In the genomic region with DNA sequence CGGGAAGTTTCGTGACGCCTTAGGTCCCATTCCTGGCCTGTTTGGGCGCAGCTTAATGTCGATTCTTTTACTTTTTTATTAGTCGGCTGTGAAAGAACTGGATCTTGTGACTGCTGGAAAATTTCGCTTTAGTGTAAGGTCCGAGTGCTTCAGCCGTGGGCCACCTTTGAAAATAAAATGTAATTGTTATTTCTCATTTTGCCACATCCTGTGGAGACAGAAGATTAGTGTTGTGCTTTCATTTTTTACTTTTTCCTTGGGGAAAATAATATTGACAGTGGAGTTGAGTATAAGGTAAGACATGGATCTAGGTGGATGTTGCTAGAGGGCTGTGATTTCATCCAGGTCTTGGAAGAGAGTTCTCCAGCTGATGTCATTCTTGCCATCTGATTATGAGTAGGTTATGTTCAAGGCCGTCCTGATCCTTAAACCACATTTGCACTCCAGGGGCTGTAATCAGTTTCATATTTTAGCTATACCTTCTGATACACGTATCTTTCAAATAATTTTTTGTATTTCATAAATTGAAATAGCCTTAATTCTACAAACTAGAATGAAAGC, we compare ENCODE assay signal across 8 cellular contexts. TPM values are rescaled to one million over a fixed set of nuclear protein-coding genes. Genes with fewer than 3 reads are reported as not detected.
A peak's percentile ranks its signal among the peaks of the same experiment; 100 is the strongest.
DNase-seq lines count a peak whose midpoint lies in the region; TF ChIP-seq lines count a peak whose summit lies in the region.

No MANE protein-coding gene starts in this region.

- no peak overlapping the region for H3K23ac ChIP-seq in mesendoderm (ENCODE audit: low read length)

- no peak overlapping the region for H2AK5ac ChIP-seq in mesendoderm (ENCODE audit: low read length)

- no peaks in the 10 kb centered on the region for H3K27me3 ChIP-seq in mesendoderm (ENCODE audit: insufficient read depth, low read length, poor library complexity)

- H2BK5ac ChIP-seq in mesendoderm (ENCODE audit: low read length), result no peak overlapping the region

- no CpG with 5 or more reads among the region's 11 CpGs for WGBS in mesendoderm (ENCODE audit: extremely low coverage, insufficient coverage, low lambda C conversion rate)

- no peak overlapping the region for H4K8ac ChIP-seq in mesendoderm (ENCODE audit: low read depth, low read length)

- DNase-seq in AG20443 (ENCODE audit: low spot score) (peak; percentile 17), LNCaP clone FGC (ENCODE audit: low read depth) (no peak), choroid plexus epithelial cell (ENCODE audit: low read depth) (peak; percentile 53), mesendoderm (peak; percentile 9), DMS153 treated with DMSO at 0.1 percent for 48 hours (lab: John Stamatoyannopoulos, UW; ENCODE audit: unreplicated experiment) (no peak), superior temporal gyrus (ENCODE audit: extremely low spot score) (no peak), NAMALWA (ENCODE audit: low spot score) (no peak), NCI-H510A (lab: John Stamatoyannopoulos, UW) (no peak)

- peak overlapping the region; percentile 34 for H3K18ac ChIP-seq in mesendoderm (ENCODE audit: low read length)

- H3K79me2 ChIP-seq in mesendoderm (ENCODE audit: control insufficient read depth, insufficient read depth, low read length), result peaks cover 33% of the 10 kb centered on the region

- H3K27ac ChIP-seq in mesendoderm (ENCODE audit: low read depth, low read length), result peak overlapping the region; percentile 60

- no peaks in the 10 kb centered on the region for H3K36me3 ChIP-seq in mesendoderm (ENCODE audit: control insufficient read depth, insufficient read depth, low read length)

- no peak overlapping the region for H4K5ac ChIP-seq in mesendoderm (ENCODE audit: low read length)

- peak overlapping the region; percentile 92 for H3K9ac ChIP-seq in mesendoderm (ENCODE audit: low read length)

- peak overlapping the region; percentile 94 for H3K4ac ChIP-seq in mesendoderm (ENCODE audit: low read depth, low read length)

- no peak overlapping the region for H2BK15ac ChIP-seq in mesendoderm (replicated peaks; ENCODE audit: low read depth)

- no peaks in the 10 kb centered on the region for H3K79me1 ChIP-seq in mesendoderm (ENCODE audit: low read length)

- no peak overlapping the region for H2BK120ac ChIP-seq in mesendoderm (ENCODE audit: low read depth, low read length)

- H3K56ac ChIP-seq in mesendoderm (ENCODE audit: low read length), result peak overlapping the region; percentile 99

- TF ChIP-seq CTCF in LNCaP clone FGC (IDR thresholded peaks at IDR 0.05; ENCODE audit: control insufficient read depth, extremely low read depth, insufficient read depth), result no peak
- no peak for TF ChIP-seq CTCF in choroid plexus epithelial cell (conservative IDR thresholded peaks at IDR 0.05; ENCODE audit: low read depth, low read length)

- peak overlapping the region; percentile 91 for H3K4me3 ChIP-seq in LNCaP clone FGC (ENCODE audit: low read depth, low read length)
- peak overlapping the region; percentile 97 for H3K4me3 ChIP-seq in choroid plexus epithelial cell (ENCODE audit: low read depth, low read length)
- peak overlapping the region; percentile 91 for H3K4me3 ChIP-seq in mesendoderm (ENCODE audit: low read length)

- H3K4me2 ChIP-seq in mesendoderm (ENCODE audit: low read length), result peak overlapping the region; percentile 71

- no peaks in the 10 kb centered on the region for H3K4me1 ChIP-seq in mesendoderm (ENCODE audit: control insufficient read depth, low read depth, low read length)

RNA-seq across cellular contexts. Expression of a gene that starts 0.9 kb away (rescaled TPM):
- 84.1 TPM for polyA plus RNA-seq in mesendoderm (2013, experiment 1 of 2)
- 82.3 TPM for polyA plus RNA-seq in mesendoderm (2013, experiment 2 of 2)

Comparison
In these comparisons a context has a peak if more than half of its experiments do, and no peak if none do; other contexts are left out.
1. DNase-seq: peak in AG20443 (single experiment), choroid plexus epithelial cell (single experiment) and mesendoderm (single experiment); none in LNCaP clone FGC (single experiment), DMS153 treated with DMSO at 0.1 percent for 48 hours (single experiment), superior temporal gyrus (single experiment), NAMALWA (single experiment) and NCI-H510A (single experiment).
2. Peak in every context shown above with its lines, with median percentiles within 50 percentile points of each other: H3K4me3 ChIP-seq.